ENCODE assay signal across 8 cellular contexts in the genomic region with DNA sequence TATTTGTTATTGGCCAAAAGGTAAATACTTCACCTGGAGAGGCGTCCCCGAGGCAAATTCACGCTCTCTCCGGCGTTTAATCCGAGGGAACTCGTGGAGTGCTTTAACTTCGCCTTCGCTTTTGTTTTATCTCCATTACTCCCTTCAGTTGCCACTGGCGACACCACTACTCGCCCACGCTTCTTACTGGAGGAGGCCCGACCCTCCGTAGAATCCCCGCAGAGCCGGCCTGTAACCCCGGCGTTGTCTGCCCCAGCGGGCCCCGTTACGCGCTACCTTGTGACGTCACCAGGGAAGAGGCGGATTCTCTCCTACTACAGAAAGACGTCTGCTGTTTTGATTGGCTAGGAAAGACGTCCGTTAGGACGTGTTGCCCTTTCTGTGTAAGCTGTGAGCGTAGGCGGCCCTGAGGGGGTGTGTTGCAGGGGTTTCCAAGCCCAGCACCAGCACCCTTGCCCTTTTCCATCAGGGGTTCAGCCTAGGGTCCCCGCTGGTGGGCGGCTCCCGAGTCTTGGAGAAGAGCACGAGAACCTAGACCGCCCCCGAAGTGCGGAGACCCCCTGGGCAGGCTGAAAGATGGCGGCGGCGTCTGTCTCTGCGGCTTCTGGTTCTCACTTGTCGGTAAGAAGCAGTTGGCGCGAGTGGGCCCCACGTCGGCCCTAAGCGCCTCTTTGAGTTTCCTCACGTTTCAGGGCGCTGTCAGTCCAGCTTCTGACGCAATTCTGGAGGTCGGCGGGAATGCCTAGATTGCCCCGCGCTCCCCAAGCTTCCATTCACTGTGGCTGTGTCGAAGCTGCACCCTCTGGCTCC. TPM values are rescaled to one million over a fixed set of nuclear protein-coding genes. Genes with fewer than 3 reads are reported as not detected.
DNase-seq lines count a peak whose midpoint lies in the region; ATAC-seq and TF ChIP-seq lines count a peak whose summit lies in the region.

A gene (plus strand): TSS at position 376 of the 810 bp plus-strand sequence. CDS start 201 bp downstream, at position 577.

- peaks cover 24% of the 10 kb centered on the region for H4K20me1 ChIP-seq in PC-9 (ENCODE audit: insufficient read depth)

- H3K4me1 ChIP-seq in PC-9 (replicated peaks; ENCODE audit: insufficient read depth), result peaks cover 26% of the 10 kb centered on the region

- peak within 1 kb of the TSS; percentile 99 for H2AFZ ChIP-seq in PC-9

- DNase-seq in DMS114 treated with DMSO at 0.1 percent for 48 hours (lab: John Stamatoyannopoulos, UW; ENCODE audit: unreplicated experiment) (peak; percentile 88), PC-9 (peak; percentile 91 to 96), epithelial cell of proximal tubule (ENCODE audit: low read depth) (peak; percentile 92), mucosa of gallbladder (ENCODE audit: low spot score) (peak; percentile 98)
- peak; percentile 98 for DNase-seq in Jurkat, Clone E6-1 (ENCODE audit: low read depth, low spot score)
- DNase-seq in activated T-cell treated with anti-CD3 and anti-CD28 coated beads, Interleukin-2, amount 50 U/mL, for 1 hour, result peak; percentile 91
- DNase-seq in stimulated activated CD8-positive, alpha-beta memory T cell treated with anti-CD3 and anti-CD28 coated beads, Interleukin-4, amount 100 ng/mL, for 4 hours (ENCODE audit: low read depth in 2 of 2, low spot score in 1 of 2), result peak; percentile 92 to 95

- peaks cover 69% of the 10 kb centered on the region for H3K79me2 ChIP-seq in PC-9 (ENCODE audit: low read depth)

- CTCF ChIA-PET in PC-9 (lab: Charles Lee), result interaction anchor here (0.6 to 1.2 kb wide), 4 partner anchors 60 to 600 kb away, joined by 3 to 9 read pairs (median 4); a partner anchor contains a TSS

- peak within 1 kb of the TSS; percentile 85 for H3K27ac ChIP-seq in PC-9

- no peaks in the 10 kb centered on the region for H3K9me3 ChIP-seq in PC-9 (ENCODE audit: insufficient read depth, low read depth)

- ATAC-seq in GM21619 (IDR thresholded peaks at IDR 0.05; ENCODE audit: unreplicated experiment), result peak; percentile 66

- TF ChIP-seq CTCF in PC-9 (conservative IDR thresholded peaks at IDR 0.05), result no peak
- no peak for TF ChIP-seq CTCF in epithelial cell of proximal tubule (conservative IDR thresholded peaks at IDR 0.05; ENCODE audit: low read depth, low read length)

- H3K9me2 ChIP-seq in PC-9 (ENCODE audit: insufficient read depth), result no peaks in the 10 kb centered on the region

- POLR2A ChIA-PET in PC-9 (lab: Charles Lee; ENCODE audit: unreplicated experiment), result interaction anchor here (0.6 to 1.3 kb wide), 9 partner anchors 135 to 866 kb away, joined by 3 to 21 read pairs (median 7); a partner anchor contains a TSS

- BruUV-seq in PC-9 (replicated peaks; lab: Mats Ljungman, UMichigan), result TSS peak; percentile 49

- H3K4me2 ChIP-seq in PC-9, result peak within 1 kb of the TSS; percentile 99

- peaks cover 33% of the 10 kb centered on the region for H3K36me3 ChIP-seq in PC-9 (ENCODE audit: low read depth)

- intact Hi-C loops in PC-9 (cut with micrococcal nuclease; ENCODE audit: unreplicated experiment), result loop anchor here (1.0 kb wide), 1 partner anchor 599 kb away; a partner anchor contains a TSS

- peaks cover 21% of the 10 kb centered on the region; the same call in 1 of the 2 replicates for H3F3A ChIP-seq in PC-9 (ENCODE audit: insufficient read depth, low read depth)

- no peaks in the 10 kb centered on the region for H3K27me3 ChIP-seq in PC-9 (ENCODE audit: insufficient read depth, low read depth)

- H3K4me3 ChIP-seq in Jurkat, Clone E6-1 (ENCODE audit: low read length), result peak within 1 kb of the TSS; percentile 92
- H3K4me3 ChIP-seq in PC-9, result peak within 1 kb of the TSS; percentile 87
- peak within 1 kb of the TSS; percentile 96 for H3K4me3 ChIP-seq in epithelial cell of proximal tubule (ENCODE audit: low read depth, low read length)

RNA-seq across cellular contexts. Expression of the gene that starts here (rescaled TPM):
- 65.0 TPM for polyA plus RNA-seq in Jurkat, Clone E6-1 (2012; ENCODE audit: insufficient read depth, insufficient read length)
- total RNA-seq in PC-9 (2021) (62.1 and 64.5 TPM in 2 replicates), epithelial cell of proximal tubule (41.0 and 46.1 TPM in 2 replicates), mucosa of gallbladder (82.9 TPM)

Comparison
In these comparisons a context has a peak if more than half of its experiments do, and no peak if none do; other contexts are left out.
1. Peak in every context shown above with its lines: DNase-seq, ATAC-seq, H3K4me3 ChIP-seq and H3K27ac ChIP-seq.